29 cellular contexts compared by ENCODE assay signal in the genomic region with DNA sequence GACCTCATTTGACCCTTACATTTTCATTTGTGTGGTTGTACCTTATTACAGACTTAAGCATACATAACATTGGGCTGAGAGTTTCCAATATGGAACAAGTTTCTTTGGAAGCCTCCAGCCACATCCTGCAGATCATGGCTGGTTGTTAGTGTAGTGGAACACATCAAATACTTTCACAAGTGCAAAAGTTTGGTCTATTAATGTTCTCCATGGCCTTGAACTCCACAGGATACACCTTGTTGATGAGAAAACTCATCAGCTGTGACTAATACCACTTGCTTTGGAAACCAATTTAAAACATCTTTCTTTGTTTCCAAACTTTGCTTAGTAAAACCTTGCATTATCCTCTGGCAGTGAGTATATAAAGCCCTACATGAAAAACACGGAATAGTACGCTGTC. TPM values are rescaled to one million over a fixed set of nuclear protein-coding genes. Genes with fewer than 3 reads are reported as not detected.
"Had no signal": no experiment of that assay in that cellular context is flagged by ENCODE, and none has a peak within 500 bp of the region (broad histone marks: within the 10 kb centered on the region; RNA-seq: fewer than 3 reads in every experiment).

No MANE protein-coding gene starts in this region.

- FAIRE-seq: frontal cortex had no signal

- DNase-seq: activated B cell treated with CpG ODN at 0.5 μM for 24 hours; activated CD4-positive, alpha-beta T cell treated with anti-CD3 and anti-CD28 coated beads for 48 hours; activated CD4-positive, alpha-beta T cell treated with anti-CD3 and anti-CD28 coated beads, Interleukin-2, amount 50 U/mL, for 1 hour; activated CD4-positive, alpha-beta T cell treated with anti-CD3 and anti-CD28 coated beads, Interleukin-2, amount 50 U/mL, for 48 hours; activated CD8-positive, alpha-beta memory T cell treated with anti-CD3 and anti-CD28 coated beads for 24 hours; activated CD8-positive, alpha-beta T cell treated with anti-CD3 and anti-CD28 coated beads for 36 hours; activated effector memory CD4-positive, alpha-beta T cell treated with Interleukin-2 at 50 U/mL for 16 hours; activated gamma-delta T cell treated with Interleukin-2 at 50 U/mL for 16 hours; activated naive CD4-positive, alpha-beta T cell treated with anti-CD3 and anti-CD28 coated beads for 36 hours; activated naive CD8-positive, alpha-beta T cell treated with anti-CD3 and anti-CD28 coated beads for 36 hours; activated naive CD8-positive, alpha-beta T cell treated with anti-CD3 and anti-CD28 coated beads, Interleukin-2, amount 50 U/mL, for 24 hours; activated T-cell treated with anti-CD3 and anti-CD28 coated beads, Interleukin-2, amount 50 U/mL, for 4 hours; adrenal gland; amygdala; aorta; body of pancreas; central memory CD4-positive, alpha-beta T cell; cerebellar nuclear complex; colonic mucosa; effector CD4-positive, alpha-beta T cell; effector memory CD8-positive, alpha-beta T cell; foreskin fibroblast; T-cell; T1000; WERI-Rb-1 had no signal

- H3K27me3 ChIP-seq: adrenal gland, body of pancreas, colonic mucosa had no signal

- H3K4me3 ChIP-seq: adrenal gland, body of pancreas, colonic mucosa had no signal

- ATAC-seq: activated CD4-positive, CD25-positive, alpha-beta regulatory T cell treated with anti-CD3 and anti-CD28 coated beads, Interleukin-2, amount 50 U/mL, for 24 hours; activated CD8-positive, alpha-beta T cell treated with anti-CD3 and anti-CD28 coated beads for 36 hours; activated naive CD8-positive, alpha-beta T cell treated with anti-CD3 and anti-CD28 coated beads, Interleukin-2, amount 50 U/mL, for 24 hours; activated T-cell treated with anti-CD3 and anti-CD28 coated beads, Interleukin-2, amount 50 U/mL, for 4 hours; activated T-helper 17 cell treated with anti-CD3 and anti-CD28 coated beads, Interleukin-2, amount 50 U/mL, for 72 hours; body of pancreas; effector memory CD8-positive, alpha-beta T cell; esophagus mucosa; T-cell had no signal

- H3K9me3 ChIP-seq: adrenal gland, body of pancreas, colonic mucosa had no signal

- H3K27ac ChIP-seq: adrenal gland, body of pancreas, colonic mucosa, WERI-Rb-1 had no signal

- H3K36me3 ChIP-seq: colonic mucosa, WERI-Rb-1 had no signal

RNA-seq across cellular contexts. Expression of a gene that starts 46.1 kb away (rescaled TPM):
- total RNA-seq: activated CD8-positive, alpha-beta T cell treated with anti-CD3 and anti-CD28 coated beads for 36 hours; activated naive CD8-positive, alpha-beta T cell treated with anti-CD3 and anti-CD28 coated beads for 36 hours; activated T-helper 17 cell treated with anti-CD3 and anti-CD28 coated beads, Interleukin-2, amount 50 U/mL, for 72 hours had no signal
